Comparison of ENCODE assay signal across 24 cellular contexts in the genomic region with DNA sequence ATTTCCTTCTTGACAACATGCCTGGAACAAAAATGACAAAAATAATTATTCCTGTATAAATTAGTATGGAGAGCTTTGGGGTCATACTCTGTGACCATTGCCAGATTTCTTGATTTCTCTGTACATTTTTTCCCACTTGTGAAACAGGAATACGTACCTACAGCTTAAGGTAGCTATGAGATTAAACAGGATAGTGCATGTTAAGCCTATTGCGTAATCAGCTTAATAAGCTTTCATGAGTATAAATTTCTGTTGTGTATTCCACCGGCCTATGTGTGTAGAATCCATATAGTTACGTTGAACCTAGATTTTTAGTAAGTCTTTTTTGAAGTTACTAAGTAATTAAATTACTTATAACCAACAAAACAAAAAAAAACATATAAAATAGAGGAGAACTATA.
"Had no signal": no experiment of that assay in that cellular context is flagged by ENCODE, and none has a peak within 500 bp of the region (broad histone marks: within the 10 kb centered on the region; RNA-seq: fewer than 3 reads in every experiment).

No MANE protein-coding gene starts in this region.

- FAIRE-seq: endometrium had no signal

- H3K27ac ChIP-seq: body of pancreas, coronary artery, esophagus squamous epithelium, lower lobe of right lung, spleen, thoracic aorta, upper lobe of left lung had no signal

- DNase-seq: activated CD4-positive, alpha-beta memory T cell treated with anti-CD3 and anti-CD28 coated beads for 36 hours; activated CD4-positive, alpha-beta T cell treated with anti-CD3 and anti-CD28 coated beads for 36 hours; activated CD8-positive, alpha-beta memory T cell treated with anti-CD3 and anti-CD28 coated beads, Interleukin-2, amount 10 ng/mL, durations not matched to agents 7 days and 5 days; activated naive CD4-positive, alpha-beta T cell treated with Interleukin-2 at 50 U/mL for 16 hours; activated naive CD8-positive, alpha-beta T cell treated with anti-CD3 and anti-CD28 coated beads, Interleukin-2, amount 10 ng/mL, durations not matched to agents 7 days and 5 days; activated T-cell treated with anti-CD3 and anti-CD28 coated beads, Interleukin-2, amount 50 U/mL, for 1 hour; body of pancreas; central memory CD4-positive, alpha-beta T cell; esophagus squamous epithelium; hippocampal formation; islet precursor cell; lower lobe of right lung; nephron progenitor cell; occipital lobe; posterior cingulate gyrus; spleen; stimulated activated CD4-positive, alpha-beta T cell treated with anti-CD3 and anti-CD28 coated beads, Interleukin-4, amount 100 ng/mL, for 4 hours; stimulated activated naive B cell treated with anti-CD40 and anti-IgM and Interleukin-4, amounts not matched to agents 10 μg/mL and 1 μg/mL and 100 μg/mL, for 72 hours; T-helper 2 cell; upper lobe of left lung had no signal

- H3K4me1 ChIP-seq: body of pancreas, lower lobe of right lung, spleen had no signal

- H3K9me3 ChIP-seq: body of pancreas, esophagus squamous epithelium, lower lobe of right lung, spleen, thoracic aorta had no signal

- H3K36me3 ChIP-seq: esophagus squamous epithelium, lower lobe of right lung, spleen, thoracic aorta, upper lobe of left lung had no signal

- H3K4me3 ChIP-seq: body of pancreas, coronary artery, esophagus squamous epithelium, lower lobe of right lung, spleen, thoracic aorta, upper lobe of left lung had no signal

- ATAC-seq: activated CD4-positive, alpha-beta T cell treated with anti-CD3 and anti-CD28 coated beads for 36 hours; activated CD8-positive, alpha-beta memory T cell treated with anti-CD3 and anti-CD28 coated beads, Interleukin-2, amount 10 ng/mL, durations not matched to agents 7 days and 5 days; activated T-helper 17 cell treated with anti-CD3 and anti-CD28 coated beads, Interleukin-2, amount 50 U/mL, for 72 hours; body of pancreas; lower lobe of right lung; stimulated activated naive B cell treated with anti-CD40 and anti-IgM and Interleukin-4, amounts not matched to agents 10 μg/mL and 1 μg/mL and 100 μg/mL, for 72 hours had no signal

- H3K27me3 ChIP-seq: body of pancreas, esophagus squamous epithelium, spleen, upper lobe of left lung had no signal
